In genomic region chr1:149885364-149886111, GRCh38 we compare ENCODE assay signal across 8 cellular contexts. TPM values are rescaled to one million over a fixed set of nuclear protein-coding genes. Genes with fewer than 3 reads are reported as not detected.
DNase-seq lines count a peak whose midpoint lies in the region; ATAC-seq and TF ChIP-seq lines count a peak whose summit lies in the region.

No MANE protein-coding gene starts in this region.

- H3K4me3 ChIP-seq in PC-3 (ENCODE audit: low read length) (peak overlapping the region; percentile 77), esophagus squamous epithelium (peak overlapping the region; percentile 56 to 75 (median 62)), muscle layer of colon (ENCODE audit: low read depth in 1 of 2, low read length in 2 of 2) (peak overlapping the region; percentile 53 to 95)

- TF ChIP-seq POLR2A in esophagus squamous epithelium (IDR thresholded peaks at IDR 0.05), result peak in 2 of 4 donors; percentile 56 to 70

- H3K9me3 ChIP-seq in PC-3 (ENCODE audit: low read length), result no peaks in the 10 kb centered on the region
- H3K9me3 ChIP-seq in esophagus squamous epithelium, result no peaks in the 10 kb centered on the region
- H3K9me3 ChIP-seq in muscle layer of colon (ENCODE audit: low read length), result no peaks in the 10 kb centered on the region

- H3K27me3 ChIP-seq in PC-3 (ENCODE audit: low read length), result no peaks in the 10 kb centered on the region
- H3K27me3 ChIP-seq in esophagus squamous epithelium, result no peaks in the 10 kb centered on the region
- no peaks in the 10 kb centered on the region for H3K27me3 ChIP-seq in muscle layer of colon (ENCODE audit: control insufficient read depth in 1 of 2, insufficient read depth in 2 of 2, low read length in 2 of 2)

- no peak overlapping the region for H3K4me3 Mint-ChIP-seq in stimulated activated effector memory CD8-positive, alpha-beta T cell treated with anti-CD3 and anti-CD28 coated beads, Interleukin-12 subunit alpha, Interleukin-12 subunit beta, amount 100 ng/mL, for 72 hours

- H3K9ac ChIP-seq in PC-3 (ENCODE audit: low read length), result peak overlapping the region; percentile 90
- H3K9ac ChIP-seq in muscle layer of colon (ENCODE audit: low read length), result peak overlapping the region; percentile 87

- peaks cover 12% of the 10 kb centered on the region for H3F3A ChIP-seq in PC-3 (ENCODE audit: low read length, unreplicated experiment)

- intact Hi-C loops in PC-3 (cut with micrococcal nuclease), result no loop called here
- intact Hi-C loops in esophagus squamous epithelium (cut with DNase I), result no loop called here

- no peak overlapping the region for H3K27ac Mint-ChIP-seq in stimulated activated effector memory CD8-positive, alpha-beta T cell treated with anti-CD3 and anti-CD28 coated beads, Interleukin-12 subunit alpha, Interleukin-12 subunit beta, amount 100 ng/mL, for 72 hours

- no TSS peak for BruUV-seq in PC-3 (replicated peaks; lab: Mats Ljungman, UMichigan)

- peaks cover 27% of the 10 kb centered on the region for H3K4me1 ChIP-seq in PC-3 (ENCODE audit: insufficient read depth, low read length)
- peaks cover 8 to 48% (median 14%) of the 10 kb centered on the region in 3 donors for H3K4me1 ChIP-seq in esophagus squamous epithelium
- H3K4me1 ChIP-seq in muscle layer of colon (ENCODE audit: insufficient read depth, low read length), result peaks cover 15% of the 10 kb centered on the region

- WGBS in esophagus squamous epithelium, 2 donors, result 0 to 1% methylated on average over 29 to 34 of the region's 36 CpGs

- DNase-seq in COR-L47 (lab: John Stamatoyannopoulos, UW) (peak; percentile 86), KG1 (lab: John Stamatoyannopoulos, UW) (peak; percentile 81), PC-3 (peak; percentile 94), esophagus squamous epithelium (lab: John Stamatoyannopoulos, UW) (peak; percentile 53)
- DNase-seq in activated T-cell treated with anti-CD3 and anti-CD28 coated beads, Interleukin-2, amount 50 U/mL, for 48 hours, result peak; percentile 86
- DNase-seq in stimulated activated effector memory CD8-positive, alpha-beta T cell treated with anti-CD3 and anti-CD28 coated beads, Interleukin-12 subunit alpha, Interleukin-12 subunit beta, amount 100 ng/mL, for 72 hours (ENCODE audit: low spot score in 2 of 2), result peak; percentile 49 to 88

- no peak for TF ChIP-seq CTCF in PC-3 (conservative IDR thresholded peaks at IDR 0.05; ENCODE audit: low read depth, low read length)
- TF ChIP-seq CTCF in esophagus squamous epithelium (IDR thresholded peaks at IDR 0.05), result peak in 2 of 6 experiments; percentile 24 to 28

- peak overlapping the region; percentile 82 for H3K4me2 ChIP-seq in PC-3 (ENCODE audit: low read length)

- CTCF ChIA-PET in PC-3 (lab: Charles Lee), result no interaction called here

- H4K20me1 ChIP-seq in PC-3 (ENCODE audit: low read length), result no peaks in the 10 kb centered on the region

- POLR2A ChIA-PET in PC-3 (lab: Charles Lee; ENCODE audit: unreplicated experiment), result interaction anchor here (0.6 kb wide), 6 partner anchors 36 to 330 kb away, joined by 3 to 6 read pairs (median 4); no protein-coding TSS in a partner anchor

- H3K36me3 ChIP-seq in PC-3 (ENCODE audit: low read depth, low read length) (no peaks in the 10 kb centered on the region), esophagus squamous epithelium (no peaks in the 10 kb centered on the region), muscle layer of colon (ENCODE audit: insufficient read depth, low read length) (no peaks in the 10 kb centered on the region)

- no peaks in the 10 kb centered on the region for H3K9me2 ChIP-seq in PC-3 (replicated peaks; ENCODE audit: low read length)

- no peaks in the 10 kb centered on the region for H3K36me3 Mint-ChIP-seq in stimulated activated effector memory CD8-positive, alpha-beta T cell treated with anti-CD3 and anti-CD28 coated beads, Interleukin-12 subunit alpha, Interleukin-12 subunit beta, amount 100 ng/mL, for 72 hours

- ATAC-seq in PC-3, result peak; percentile 42
- peak; percentile 27 for ATAC-seq in stimulated activated effector memory CD8-positive, alpha-beta T cell treated with anti-CD3 and anti-CD28 coated beads, Interleukin-12 subunit alpha, Interleukin-12 subunit beta, amount 100 ng/mL, for 72 hours
- ATAC-seq in HG02970 (IDR thresholded peaks at IDR 0.05; ENCODE audit: low FRiP score, unreplicated experiment), result no peak

- peaks cover 19% of the 10 kb centered on the region; the same call in 1 of the 2 replicates for H3K79me2 ChIP-seq in PC-3 (ENCODE audit: low read length)

- H3K4me1 Mint-ChIP-seq in stimulated activated effector memory CD8-positive, alpha-beta T cell treated with anti-CD3 and anti-CD28 coated beads, Interleukin-12 subunit alpha, Interleukin-12 subunit beta, amount 100 ng/mL, for 72 hours, result peaks cover 6% of the 10 kb centered on the region

- H3K27ac ChIP-seq in PC-3 (ENCODE audit: low read length) (peak overlapping the region; percentile 91), esophagus squamous epithelium (peak overlapping the region; percentile 94 to 100 (median 99)), muscle layer of colon (ENCODE audit: low read depth, low read length) (peak overlapping the region; percentile 98)

- H3K9me3 Mint-ChIP-seq in stimulated activated effector memory CD8-positive, alpha-beta T cell treated with anti-CD3 and anti-CD28 coated beads, Interleukin-12 subunit alpha, Interleukin-12 subunit beta, amount 100 ng/mL, for 72 hours, result no peaks in the 10 kb centered on the region

- peak overlapping the region; percentile 11; the same call in 1 of the 2 replicates for H2AFZ ChIP-seq in PC-3 (ENCODE audit: low read length)

RNA-seq across cellular contexts. Expression of gene BOLA1, which starts 13.8 kb away (rescaled TPM):
- total RNA-seq in PC-3 (2014; rRNA removed) (27.6 and 38.6 TPM in 2 replicates), esophagus squamous epithelium (10 to 100 TPM; 11.0 to 31.7 (median 23.4) TPM)

RNA-seq across cellular contexts. Expression of gene SV2A, which starts 32.1 kb away (rescaled TPM):
- total RNA-seq in PC-3 (2014; rRNA removed) (not detected in 2 replicates), esophagus squamous epithelium (1 to 10 TPM in 2 of 4 donors, under 1 TPM in 2; 0.11 to 2.1 (median 1.1) TPM)

RNA-seq across cellular contexts. Expression of gene SF3B4, which starts 42.1 kb away (rescaled TPM):
- total RNA-seq in PC-3 (2014; rRNA removed) (23.5 and 28.1 TPM in 2 replicates), esophagus squamous epithelium (10 to 100 TPM in 3 of 4 donors, 1 to 10 TPM in 1; 7.6 to 16.9 (median 14.1) TPM)

RNA-seq across cellular contexts. Expression of gene MTMR11, which starts 51.1 kb away (rescaled TPM):
- total RNA-seq in PC-3 (2014; rRNA removed), result 5.1 and 7.0 TPM in 2 replicates
- total RNA-seq in esophagus squamous epithelium, result 10 to 100 TPM in 2 of 4 donors, 1 to 10 TPM in 2; 3.9 to 13.5 (median 10.6) TPM
